9 cellular contexts compared by ENCODE assay signal in the genomic region with DNA sequence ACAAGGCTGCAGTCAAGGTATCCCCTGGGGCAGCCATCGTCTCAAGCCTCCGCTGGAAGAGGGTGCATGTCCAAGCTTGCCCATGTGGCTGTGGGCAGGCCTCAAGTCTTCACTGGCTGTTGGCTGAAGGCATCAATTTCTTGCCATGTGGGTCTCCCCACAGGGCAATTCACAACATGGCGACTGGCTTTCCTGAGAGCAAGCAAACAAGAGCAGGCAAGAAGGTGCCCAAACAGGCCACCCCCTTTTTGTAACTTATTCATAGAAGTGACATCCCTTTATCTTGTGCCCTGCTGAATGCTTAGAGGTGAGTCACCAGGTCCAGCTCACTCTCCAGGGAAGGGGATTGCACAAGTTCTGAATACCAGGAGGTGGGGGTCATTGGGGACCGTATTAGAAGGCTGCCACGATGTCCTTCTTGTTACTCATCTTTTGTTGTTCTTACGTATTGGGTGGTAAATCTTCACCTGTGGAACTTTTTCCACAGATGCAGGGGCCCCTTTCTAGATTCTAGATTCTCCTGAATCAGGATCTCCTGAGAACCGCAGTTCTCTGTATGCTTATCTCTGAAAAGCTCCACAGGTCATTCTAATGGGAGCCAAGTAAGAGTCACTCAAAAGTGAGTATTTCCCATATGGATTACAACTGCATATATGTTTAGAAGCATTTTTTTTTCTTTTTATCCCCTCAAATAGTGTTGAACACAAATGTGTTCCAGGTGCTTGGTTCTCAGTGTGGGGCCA. TPM values are rescaled to one million over a fixed set of nuclear protein-coding genes. Genes with fewer than 3 reads are reported as not detected.
DNase-seq lines count a peak whose midpoint lies in the region; ATAC-seq, FAIRE-seq and TF ChIP-seq lines count a peak whose summit lies in the region.
"Had no signal": no experiment of that assay in that cellular context is flagged by ENCODE, and none has a peak within 500 bp of the region (broad histone marks: within the 10 kb centered on the region; RNA-seq: fewer than 3 reads in every experiment).

No MANE protein-coding gene starts in this region.

- TF ChIP-seq RAD21 in K562 (CRISPR knock-in tag; conservative IDR thresholded peaks at IDR 0.05 in 1 of 2, IDR thresholded peaks at IDR 0.05 in 1 of 2): no peak

- no peak overlapping the region for H3K9ac ChIP-seq in K562 (ENCODE audit: insufficient read depth in 1 of 2, low read depth in 2 of 2, low read length in 2 of 2)

- no peak for TF ChIP-seq CTCF in K562 (IDR thresholded peaks at IDR 0.05 in 2 of 3, conservative IDR thresholded peaks at IDR 0.05 in 1 of 3; ENCODE audit: insufficient read depth in 2 of 3, low read depth in 1 of 3, low read length in 3 of 3)
- no peak for TF ChIP-seq CTCF in testis (IDR thresholded peaks at IDR 0.05)

- H3K4me1 Mint-ChIP-seq in activated CD8-positive, alpha-beta memory T cell treated with anti-CD3 and anti-CD28 coated beads, Interleukin-2, amount 10 ng/mL, durations not matched to agents 7 days and 5 days: peaks cover 13% of the 10 kb centered on the region

- no TSS peak for BruUV-seq in K562 (replicated peaks; lab: Mats Ljungman, UMichigan)

- FAIRE-seq in K562 (lab: Jason Lieb, UNC): peak; percentile 72

- H3K27me3 ChIP-seq in K562 (ENCODE audit: control insufficient read depth in 2 of 2, insufficient read depth in 2 of 2, low read length in 2 of 2): peaks cover 2 to 6% of the 10 kb centered on the region in 2 experiments; a peak in 2 of 5 replicates
- no peaks in the 10 kb centered on the region for H3K27me3 ChIP-seq in testis

- H3K4me2 ChIP-seq in K562 (ENCODE audit: insufficient read depth, low read length): no peak overlapping the region

- no peaks in the 10 kb centered on the region for H3K79me2 ChIP-seq in K562 (ENCODE audit: control insufficient read depth, insufficient read depth, low read length)

- H2AFZ ChIP-seq in K562 (ENCODE audit: low read depth, low read length): no peak overlapping the region

- no peaks in the 10 kb centered on the region for H3K9me1 ChIP-seq in K562 (ENCODE audit: control insufficient read depth, insufficient read depth, low read length)

- H4K20me1 ChIP-seq in K562 (replicated peaks; ENCODE audit: control insufficient read depth, insufficient read depth, low read length): no peaks in the 10 kb centered on the region

- H3K27me3 Mint-ChIP-seq in activated CD8-positive, alpha-beta memory T cell treated with anti-CD3 and anti-CD28 coated beads, Interleukin-2, amount 10 ng/mL, durations not matched to agents 7 days and 5 days: peaks cover 14% of the 10 kb centered on the region

- H3K9me3 ChIP-seq in K562 (replicated peaks; ENCODE audit: control insufficient read depth, insufficient read depth, low read depth, low read length): no peaks in the 10 kb centered on the region
- H3K9me3 ChIP-seq in testis: no peaks in the 10 kb centered on the region

- no peak for TF ChIP-seq EP300 in K562 (IDR thresholded peaks at IDR 0.05; ENCODE audit: low read length)

- no peak overlapping the region for H3K27ac Mint-ChIP-seq in activated CD8-positive, alpha-beta memory T cell treated with anti-CD3 and anti-CD28 coated beads, Interleukin-2, amount 10 ng/mL, durations not matched to agents 7 days and 5 days

- TF ChIP-seq POLR2A in K562 (conservative IDR thresholded peaks at IDR 0.05) (no peak), testis (IDR thresholded peaks at IDR 0.05) (no peak)

- no peak overlapping the region for H3K27ac ChIP-seq in K562 (ENCODE audit: extremely low read depth, low read depth, low read length)
- H3K27ac ChIP-seq in urinary bladder (ENCODE audit: low read depth): peak overlapping the region; percentile 43
- H3K27ac ChIP-seq in testis: peak overlapping the region in 1 of 2 donors; percentile 68

- CTCF ChIA-PET in K562 (lab: Yijun Ruan, JAX; ENCODE audit: low intra/inter-chr PET ratio): no interaction called here
- CTCF ChIA-PET in activated CD8-positive, alpha-beta memory T cell treated with anti-CD3 and anti-CD28 coated beads, Interleukin-2, amount 10 ng/mL, durations not matched to agents 7 days and 5 days (lab: Charles Lee): interaction anchor here (0.9 to 2.2 kb wide), 2 partner anchors 43 to 215 kb away, joined by 4 to 5 read pairs; no protein-coding TSS in a partner anchor

- peaks cover 3% of the 10 kb centered on the region for H3K9me3 Mint-ChIP-seq in activated CD8-positive, alpha-beta memory T cell treated with anti-CD3 and anti-CD28 coated beads, Interleukin-2, amount 10 ng/mL, durations not matched to agents 7 days and 5 days (ENCODE audit: low read depth)

- intact Hi-C loops in K562 (cut with micrococcal nuclease) (no loop called here), left colon (cut with DNase I, micrococcal nuclease) (no loop called here), testis (cut with DNase I; ENCODE audit: low total_unique reads) (no loop called here)

- H3K4me3 Mint-ChIP-seq in activated CD8-positive, alpha-beta memory T cell treated with anti-CD3 and anti-CD28 coated beads, Interleukin-2, amount 10 ng/mL, durations not matched to agents 7 days and 5 days: no peak overlapping the region

- POLR2A ChIA-PET in K562 (lab: Yijun Ruan, JAX): interaction anchor here (0.7 to 1.4 kb wide), 6 partner anchors 8 to 177 kb away, joined by 3 to 5 read pairs (median 3); no protein-coding TSS in a partner anchor

- ATAC-seq in K562: peak; percentile 80
- ATAC-seq in left colon: peak; percentile 52
- no peak for ATAC-seq in activated CD8-positive, alpha-beta memory T cell treated with anti-CD3 and anti-CD28 coated beads, Interleukin-2, amount 10 ng/mL, durations not matched to agents 7 days and 5 days

- DNase-seq in NCI-H345 (lab: John Stamatoyannopoulos, UW): peak; percentile 17
- DNase-seq in NCI-H345 treated with DMSO at 0.1 percent for 48 hours (lab: John Stamatoyannopoulos, UW; ENCODE audit: unreplicated experiment): no peak
- DNase-seq in K562 (ENCODE audit: extremely low read depth in 1 of 4, low spot score in 3 of 4): peak in 2 of 4 experiments; percentile 34 to 61
- no peak for DNase-seq in left colon
- no peak for DNase-seq in testis
- DNase-seq in activated CD8-positive, alpha-beta memory T cell treated with anti-CD3 and anti-CD28 coated beads, Interleukin-2, amount 10 ng/mL, durations not matched to agents 7 days and 5 days: no peak
- no peak for DNase-seq in NCI-H2107 treated with DMSO at 0.1 percent for 48 hours (lab: John Stamatoyannopoulos, UW; ENCODE audit: unreplicated experiment)
- DNase-seq: activated CD4-positive, alpha-beta T cell treated with anti-CD3 and anti-CD28 coated beads for 48 hours had no signal

- H3K4me1 ChIP-seq in K562 (replicated peaks in 1 of 2; ENCODE audit: control insufficient read depth in 2 of 2, insufficient read depth in 2 of 2, low read length in 2 of 2) (peaks cover 0 to 5% of the 10 kb centered on the region in 2 experiments; a peak in 2 of 5 replicates), urinary bladder (ENCODE audit: insufficient read depth) (no peaks in the 10 kb centered on the region), testis (peaks cover 17% of the 10 kb centered on the region)

- H3K4me3 ChIP-seq in K562: no peak overlapping the region
- no peak overlapping the region for H3K4me3 ChIP-seq in urinary bladder (ENCODE audit: low read depth, low read length)
- no peak overlapping the region for H3K4me3 ChIP-seq in testis

- H3K36me3 ChIP-seq in K562 (ENCODE audit: control insufficient read depth, insufficient read depth, low read length) (no peaks in the 10 kb centered on the region), urinary bladder (ENCODE audit: insufficient read depth) (no peaks in the 10 kb centered on the region), testis (ENCODE audit: low read depth, missing control alignments) (no peaks in the 10 kb centered on the region)

- H3K36me3 Mint-ChIP-seq in activated CD8-positive, alpha-beta memory T cell treated with anti-CD3 and anti-CD28 coated beads, Interleukin-2, amount 10 ng/mL, durations not matched to agents 7 days and 5 days: peaks cover 7% of the 10 kb centered on the region

- in situ Hi-C loops in K562 (cut with MboI): no loop called here

- 21% methylated on average over 7 of the region's 7 CpGs for WGBS in K562 (ENCODE audit: insufficient coverage, low coverage, missing lambda C conversion rate)
- 78% methylated on average over 7 of the region's 7 CpGs for WGBS in urinary bladder
- 80 to 95% methylated on average over 7 of the region's 7 CpGs for WGBS in testis, 2 donors

RNA-seq across cellular contexts. Expression of a gene that starts 44.2 kb away (rescaled TPM):
- total RNA-seq in K562 (2011; cell fraction: chromatin; rRNA removed; ENCODE audit: low replicate concordance): 173 and 222 TPM in 2 replicates
- 77.0 and 99.7 TPM in 2 replicates for total RNA-seq in K562 (2011; cell fraction: nucleolus; rRNA removed)
- 107 and 133 TPM in 2 replicates for total RNA-seq in K562 (2011; cell fraction: nucleoplasm; rRNA removed)
- total RNA-seq in K562 (2014; rRNA removed) (33.6 and 42.7 TPM in 2 replicates), K562 (2014; rRNA removed; fragmentation: Illumina TruSeq; extraction: Trizol) (35.0 and 36.8 TPM in 2 replicates), K562 (2015; rRNA removed; fragmentation: Illumina TruSeq; extraction: Trizol) (22.9 and 23.7 TPM in 2 replicates), K562 (2021) (63.5 and 64.2 TPM in 2 replicates), left colon (100 to 1,000 TPM; 268 to 361 TPM), urinary bladder (42.5 TPM), testis (100 to 1,000 TPM; 401 to 461 TPM)
- polyA plus RNA-seq in K562 (2011; rRNA removed) (38.1 and 47.3 TPM in 2 replicates), K562 (2014; fragmentation: Illumina TruSeq; extraction: Trizol) (40.3 and 43.0 TPM in 2 replicates), K562 (2014; fragmentation: Nextera tagmentation; extraction: Ambion mirVana) (1 to 10 TPM; 4.7 to 5.9 TPM), K562 (2014; rRNA removed) (23.3 and 24.0 TPM in 2 replicates), urinary bladder (44.1 TPM), testis (ENCODE audit: insufficient read depth, low read depth, low replicate concordance) (224 TPM)
- 28.3 and 36.5 TPM in 2 replicates for polyA plus RNA-seq in K562 (2011; cell fraction: cytosol; rRNA removed)
- 46.0 and 76.1 TPM in 2 replicates for polyA plus RNA-seq in K562 (2011; cell fraction: nucleus; rRNA removed)
- 31.7 and 42.8 TPM in 2 replicates for polyA plus RNA-seq in K562 (2012)
- polyA minus RNA-seq in K562 (2011; rRNA and poly(A)+ RNA removed): 82.4 and 92.6 TPM in 2 replicates
- polyA minus RNA-seq in K562 (2011; cell fraction: cytosol; rRNA and poly(A)+ RNA removed): 47.4 and 54.4 TPM in 2 replicates
- polyA minus RNA-seq in K562 (2011; cell fraction: nucleus; rRNA and poly(A)+ RNA removed): 66.9 and 104 TPM in 2 replicates
- 100 to 1,000 TPM; 120 to 168 TPM for total RNA-seq in activated CD8-positive, alpha-beta memory T cell treated with anti-CD3 and anti-CD28 coated beads, Interleukin-2, amount 10 ng/mL, durations not matched to agents 7 days and 5 days

RNA-seq across cellular contexts. Expression of a gene that starts 57.8 kb away (rescaled TPM):
- not detected in 2 replicates for total RNA-seq in K562 (2011; cell fraction: chromatin; rRNA removed; ENCODE audit: low replicate concordance)
- not detected in 2 replicates for total RNA-seq in K562 (2011; cell fraction: nucleolus; rRNA removed)
- total RNA-seq in K562 (2011; cell fraction: nucleoplasm; rRNA removed): not detected in 2 replicates
- not detected in 2 replicates for total RNA-seq in K562 (2014; rRNA removed)
- total RNA-seq in K562 (2014; rRNA removed; fragmentation: Illumina TruSeq; extraction: Trizol): not detected in 2 replicates
- not detected in 2 replicates for total RNA-seq in K562 (2015; rRNA removed; fragmentation: Illumina TruSeq; extraction: Trizol)
- total RNA-seq in K562 (2021): 0.38 and 0.40 TPM in 2 replicates
- polyA plus RNA-seq in K562 (2011; rRNA removed): 0.14 TPM in 1 of 2 replicates, not detected in the other
- not detected in 2 replicates for polyA plus RNA-seq in K562 (2011; cell fraction: cytosol; rRNA removed)
- polyA plus RNA-seq in K562 (2011; cell fraction: nucleus; rRNA removed): not detected in 2 replicates
- not detected in 2 replicates for polyA plus RNA-seq in K562 (2012)
- not detected in 2 replicates for polyA plus RNA-seq in K562 (2014; fragmentation: Illumina TruSeq; extraction: Trizol)
- not detected for polyA plus RNA-seq in K562 (2014; fragmentation: Nextera tagmentation; extraction: Ambion mirVana)
- 0.85 TPM in 1 of 2 replicates, not detected in the other for polyA plus RNA-seq in K562 (2014; rRNA removed)
- polyA minus RNA-seq in K562 (2011; rRNA and poly(A)+ RNA removed): not detected in 2 replicates
- polyA minus RNA-seq in K562 (2011; cell fraction: cytosol; rRNA and poly(A)+ RNA removed): not detected in 2 replicates
- not detected in 2 replicates for polyA minus RNA-seq in K562 (2011; cell fraction: nucleus; rRNA and poly(A)+ RNA removed)
- 10 to 100 TPM in 1 of 2 donors, 1 to 10 TPM in 1; 8.1 to 19.5 TPM for total RNA-seq in left colon
- 173 TPM for total RNA-seq in urinary bladder
- 100 TPM for polyA plus RNA-seq in urinary bladder
- total RNA-seq in testis: 100 to 1,000 TPM; 185 to 392 TPM
- polyA plus RNA-seq in testis (ENCODE audit: insufficient read depth, low read depth, low replicate concordance): 236 TPM
- not detected for total RNA-seq in activated CD8-positive, alpha-beta memory T cell treated with anti-CD3 and anti-CD28 coated beads, Interleukin-2, amount 10 ng/mL, durations not matched to agents 7 days and 5 days
